12 cellular contexts compared by ENCODE assay signal in the genomic region with DNA sequence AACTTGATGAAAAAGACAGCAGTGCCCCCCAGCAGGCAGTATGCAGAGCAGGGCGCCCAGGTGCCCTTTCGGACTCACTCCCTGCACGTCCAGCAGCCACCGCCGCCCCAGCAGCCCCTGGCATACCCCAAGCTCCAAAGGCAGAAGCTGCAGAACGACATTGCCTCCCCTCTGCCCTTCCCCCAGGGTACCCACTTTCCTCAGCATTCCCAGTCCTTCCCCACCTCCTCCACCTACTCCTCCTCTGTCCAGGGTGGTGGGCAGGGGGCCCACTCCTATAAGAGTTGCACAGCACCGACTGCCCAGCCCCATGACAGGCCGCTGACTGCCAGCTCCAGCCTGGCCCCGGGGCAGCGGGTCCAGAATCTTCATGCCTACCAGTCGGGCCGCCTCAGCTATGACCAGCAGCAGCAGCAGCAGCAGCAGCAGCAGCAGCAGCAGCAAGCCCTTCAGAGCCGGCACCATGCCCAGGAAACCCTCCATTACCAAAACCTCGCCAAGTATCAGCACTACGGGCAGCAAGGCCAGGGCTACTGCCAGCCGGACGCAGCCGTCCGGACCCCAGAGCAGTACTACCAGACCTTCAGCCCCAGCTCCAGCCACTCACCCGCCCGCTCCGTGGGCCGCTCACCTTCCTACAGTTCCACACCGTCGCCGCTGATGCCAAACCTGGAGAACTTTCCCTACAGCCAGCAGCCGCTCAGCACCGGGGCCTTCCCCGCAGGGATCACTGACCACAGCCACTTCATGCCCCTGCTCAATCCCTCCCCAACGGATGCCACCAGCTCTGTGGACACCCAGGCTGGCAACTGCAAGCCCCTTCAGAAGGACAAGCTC. TPM values are rescaled to one million over a fixed set of nuclear protein-coding genes. Genes with fewer than 3 reads are reported as not detected.
DNase-seq lines count a peak whose midpoint lies in the region; ATAC-seq and TF ChIP-seq lines count a peak whose summit lies in the region.
"Had no signal": no experiment of that assay in that cellular context is flagged by ENCODE, and none has a peak within 500 bp of the region (broad histone marks: within the 10 kb centered on the region; RNA-seq: fewer than 3 reads in every experiment).

No MANE protein-coding gene starts in this region.

- H3K4me3 ChIP-seq in parathyroid adenoma (ENCODE audit: low read depth, low read length): no peak overlapping the region
- H3K4me3 ChIP-seq in lower leg skin (ENCODE audit: low read depth, poor library complexity, severe bottlenecking): no peak overlapping the region
- H3K4me3 ChIP-seq: tibial nerve had no signal

- CTCF ChIA-PET in activated CD8-positive, alpha-beta T cell treated with anti-CD3 and anti-CD28 coated beads for 36 hours (lab: Charles Lee): interaction anchor here (1.0 to 1.7 kb wide), 4 partner anchors 19 to 232 kb away, joined by 3 to 6 read pairs (median 3); no protein-coding TSS in a partner anchor

- no peak overlapping the region for H2AFZ ChIP-seq in parathyroid adenoma

- no peak for TF ChIP-seq POLR2A in lower leg skin (IDR thresholded peaks at IDR 0.05)

- H3K27ac ChIP-seq in parathyroid adenoma: peak overlapping the region; percentile 93

- no peaks in the 10 kb centered on the region for H3K9me3 Mint-ChIP-seq in T-helper 2 cell treated with Interferon-gamma antibody and Interleukin-4, amounts not matched to agents 5 μg/mL and 100 μg/mL, for 36 hours
- H3K9me3 Mint-ChIP-seq in activated CD8-positive, alpha-beta T cell treated with anti-CD3 and anti-CD28 coated beads for 36 hours: no peaks in the 10 kb centered on the region

- peak overlapping the region; percentile 56 for H3K4me3 Mint-ChIP-seq in T-helper 2 cell treated with Interferon-gamma antibody and Interleukin-4, amounts not matched to agents 5 μg/mL and 100 μg/mL, for 36 hours
- no peak overlapping the region for H3K4me3 Mint-ChIP-seq in activated CD8-positive, alpha-beta T cell treated with anti-CD3 and anti-CD28 coated beads for 36 hours

- intact Hi-C loops in activated CD8-positive, alpha-beta T cell treated with anti-CD3 and anti-CD28 coated beads for 36 hours (cut with micrococcal nuclease): no loop called here
- intact Hi-C loops in left cardiac atrium (cut with DNase I): no loop called here
- intact Hi-C loops in lower leg skin (cut with DNase I; ENCODE audit: low total_unique reads): loop anchor here (10.0 kb wide), 1 partner anchor 109 kb away; a partner anchor contains a TSS

- peak overlapping the region; percentile 80 for H3K27ac Mint-ChIP-seq in T-helper 2 cell treated with Interferon-gamma antibody and Interleukin-4, amounts not matched to agents 5 μg/mL and 100 μg/mL, for 36 hours
- H3K27ac Mint-ChIP-seq in activated CD8-positive, alpha-beta T cell treated with anti-CD3 and anti-CD28 coated beads for 36 hours: peak overlapping the region; percentile 28

- peaks cover 24% of the 10 kb centered on the region for H3K4me1 ChIP-seq in parathyroid adenoma

- peak overlapping the region; percentile 11 for H3K4me2 ChIP-seq in parathyroid adenoma (ENCODE audit: low read length)

- H3K27me3 ChIP-seq in parathyroid adenoma (ENCODE audit: control insufficient read depth, insufficient read depth, low read length): no peaks in the 10 kb centered on the region
- H3K27me3 ChIP-seq: tibial nerve had no signal

- POLR2A ChIA-PET in activated CD8-positive, alpha-beta T cell treated with anti-CD3 and anti-CD28 coated beads for 36 hours (lab: Charles Lee): interaction anchor here (0.7 to 2.6 kb wide), 6 partner anchors 8 to 112 kb away, joined by 3 to 8 read pairs (median 4); no protein-coding TSS in a partner anchor

- 93 to 95% methylated on average over 30 of the region's 30 CpGs for WGBS in lower leg skin, 2 donors

- peaks cover 7% of the 10 kb centered on the region for H3K36me3 Mint-ChIP-seq in T-helper 2 cell treated with Interferon-gamma antibody and Interleukin-4, amounts not matched to agents 5 μg/mL and 100 μg/mL, for 36 hours (ENCODE audit: low read depth)
- H3K36me3 Mint-ChIP-seq in activated CD8-positive, alpha-beta T cell treated with anti-CD3 and anti-CD28 coated beads for 36 hours (ENCODE audit: low read depth): peaks cover 9% of the 10 kb centered on the region

- no peak for TF ChIP-seq CTCF in activated CD8-positive, alpha-beta T cell treated with anti-CD3 and anti-CD28 coated beads for 36 hours (IDR thresholded peaks at IDR 0.05)
- TF ChIP-seq CTCF in parathyroid adenoma (IDR thresholded peaks at IDR 0.05): no peak
- no peak for TF ChIP-seq CTCF in lower leg skin (IDR thresholded peaks at IDR 0.05)

- H3K36me3 ChIP-seq in parathyroid adenoma (ENCODE audit: control insufficient read depth, insufficient read depth, low read length): no peaks in the 10 kb centered on the region

- H3K9me3 ChIP-seq in parathyroid adenoma (ENCODE audit: control insufficient read depth, low read length): no peaks in the 10 kb centered on the region
- H3K9me3 ChIP-seq: tibial nerve had no signal

- H3K27me3 Mint-ChIP-seq in T-helper 2 cell treated with Interferon-gamma antibody and Interleukin-4, amounts not matched to agents 5 μg/mL and 100 μg/mL, for 36 hours (ENCODE audit: low read depth): no peaks in the 10 kb centered on the region
- no peaks in the 10 kb centered on the region for H3K27me3 Mint-ChIP-seq in activated CD8-positive, alpha-beta T cell treated with anti-CD3 and anti-CD28 coated beads for 36 hours

- H3K9ac ChIP-seq in parathyroid adenoma: no peak overlapping the region

- no peak for ATAC-seq in activated CD8-positive, alpha-beta T cell treated with anti-CD3 and anti-CD28 coated beads for 36 hours
- ATAC-seq in left cardiac atrium: peak; percentile 22 to 56

- DNase-seq in T-helper 2 cell treated with Interferon-gamma antibody and Interleukin-4, amounts not matched to agents 5 μg/mL and 100 μg/mL, for 36 hours (ENCODE audit: low spot score): no peak
- DNase-seq in T-helper 2 cell (no peak), left cardiac atrium (no peak), HuH-7 (ENCODE audit: low spot score) (no peak), NCI-H2029 (lab: John Stamatoyannopoulos, UW) (no peak), lower leg skin (ENCODE audit: low spot score in 2 of 2) (no peak)
- no peak for DNase-seq in activated CD8-positive, alpha-beta T cell treated with anti-CD3 and anti-CD28 coated beads for 36 hours
- DNase-seq: 8988T, NCI-H1105, NCI-H446 had no signal

- H3K79me2 ChIP-seq in parathyroid adenoma: peaks cover 29% of the 10 kb centered on the region

- H3K4me1 Mint-ChIP-seq in T-helper 2 cell treated with Interferon-gamma antibody and Interleukin-4, amounts not matched to agents 5 μg/mL and 100 μg/mL, for 36 hours (ENCODE audit: low read depth): peaks cover 22% of the 10 kb centered on the region
- peaks cover 24% of the 10 kb centered on the region for H3K4me1 Mint-ChIP-seq in activated CD8-positive, alpha-beta T cell treated with anti-CD3 and anti-CD28 coated beads for 36 hours (ENCODE audit: low read depth)

RNA-seq across cellular contexts. Expression of a gene that starts 43.2 kb away (rescaled TPM):
- 100 to 1,000 TPM; 103 to 116 TPM for total RNA-seq in activated CD8-positive, alpha-beta T cell treated with anti-CD3 and anti-CD28 coated beads for 36 hours
- total RNA-seq in left cardiac atrium (10 to 100 TPM; 28.7 to 56.9 TPM), lower leg skin (100 to 1,000 TPM in 2 of 4 donors, 10 to 100 TPM in 2; 54.3 to 146 (median 102) TPM)
